In the genomic region with DNA sequence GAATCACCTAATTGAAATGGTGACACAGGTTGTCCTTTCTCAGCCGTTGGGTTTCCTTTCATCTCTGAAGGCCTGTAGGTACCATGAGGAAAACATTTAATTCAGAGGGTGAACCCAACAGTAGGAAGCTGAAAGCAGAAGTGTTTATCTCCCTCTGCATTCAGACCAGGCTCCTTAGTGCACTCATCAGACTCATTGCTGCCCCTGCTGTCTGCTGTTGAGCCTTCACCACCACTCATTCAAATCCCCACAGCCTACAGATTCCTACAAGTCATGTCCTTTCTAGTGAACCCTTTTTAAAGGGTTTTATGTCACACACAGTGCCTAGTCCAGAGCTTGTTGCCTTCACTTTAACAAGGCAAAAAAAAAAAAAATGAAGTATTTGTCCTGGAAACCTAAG, we compare ENCODE assay signal across 8 cellular contexts. TPM values are rescaled to one million over a fixed set of nuclear protein-coding genes. Genes with fewer than 3 reads are reported as not detected.
DNase-seq lines count a peak whose midpoint lies in the region; ATAC-seq and TF ChIP-seq lines count a peak whose summit lies in the region.

No MANE protein-coding gene starts in this region.

- peak; percentile 39 for TF ChIP-seq CTCF in left ventricle myocardium inferior (IDR thresholded peaks at IDR 0.05; ENCODE audit: borderline replicate concordance)
- peak; percentile 21; the same call in 1 of the 2 replicates for TF ChIP-seq CTCF in WTC11 (IDR thresholded peaks at IDR 0.05)
- TF ChIP-seq CTCF in type B pancreatic cell (conservative IDR thresholded peaks at IDR 0.05) = peak; percentile 61

- H3K4me1 ChIP-seq in left ventricle myocardium inferior = no peaks in the 10 kb centered on the region

- DNase-seq in left ventricle myocardium inferior (no peak), Right ventricle myocardium inferior (ENCODE audit: missing footprints) (no peak), WTC11 (ENCODE audit: low spot score) (peak; percentile 51), iPS-NIHi11 (ENCODE audit: low spot score) (peak; percentile 68), type B pancreatic cell (ENCODE audit: extremely low spot score, unreplicated experiment) (no peak)

- H3K4me3 ChIP-seq in left ventricle myocardium inferior = no peak overlapping the region

- CTCF ChIA-PET in WTC11 (lab: Charles Lee) = interaction anchor here (1.0 to 1.2 kb wide), 6 partner anchors 16 to 223 kb away, joined by 3 to 7 read pairs (median 3); no protein-coding TSS in a partner anchor

- H3K27me3 Mint-ChIP-seq in WTC11 (ENCODE audit: low read depth) (no peaks in the 10 kb centered on the region), type B pancreatic cell (no peaks in the 10 kb centered on the region)

- POLR2A ChIA-PET in WTC11 (lab: Charles Lee) = no interaction called here

- H3K4me1 Mint-ChIP-seq in WTC11 = 0 out of 2 replicates have a peak, but pooled peaks cover 3% of the 10 kb centered on the region
- H3K4me1 Mint-ChIP-seq in type B pancreatic cell (ENCODE audit: unreplicated experiment) = peaks cover 20% of the 10 kb centered on the region

- TF ChIP-seq RAD21 in Ishikawa (IDR thresholded peaks at IDR 0.05; ENCODE audit: low read depth) = peak; percentile 16; the same call in 1 of the 2 replicates

- H3K27ac Mint-ChIP-seq in WTC11 (no peak overlapping the region), type B pancreatic cell (no peak overlapping the region)

- H3K4me3 Mint-ChIP-seq in WTC11 (no peak overlapping the region), type B pancreatic cell (no peak overlapping the region)

- intact Hi-C loops in left ventricle myocardium inferior (cut with micrococcal nuclease) = no loop called here
- intact Hi-C loops in Right ventricle myocardium inferior (cut with DNase I) = no loop called here

- H3K36me3 Mint-ChIP-seq in WTC11 (peaks cover 8% of the 10 kb centered on the region), type B pancreatic cell (peaks cover 20% of the 10 kb centered on the region)

- no peak for TF ChIP-seq EP300 in Ishikawa (IDR thresholded peaks at IDR 0.05; ENCODE audit: borderline replicate concordance)

- H3K27me3 ChIP-seq in left ventricle myocardium inferior (ENCODE audit: low read depth) = no peaks in the 10 kb centered on the region

- no peaks in the 10 kb centered on the region for H3K9me3 ChIP-seq in left ventricle myocardium inferior (replicated peaks)

- no peak overlapping the region for H3K27ac ChIP-seq in left ventricle myocardium inferior (replicated peaks)

- ATAC-seq in Right ventricle myocardium inferior (no peak), GM21825 (IDR thresholded peaks at IDR 0.05; ENCODE audit: unreplicated experiment) (peak; percentile 98), WTC11 (peak; percentile 100), GM18520 (IDR thresholded peaks at IDR 0.05; ENCODE audit: unreplicated experiment) (no peak)

- H3K9me3 Mint-ChIP-seq in WTC11 (no peaks in the 10 kb centered on the region), type B pancreatic cell (no peaks in the 10 kb centered on the region)

- peaks cover 47% of the 10 kb centered on the region for H3K36me3 ChIP-seq in left ventricle myocardium inferior

TF ChIP-seq in Ishikawa, 13 proteins besides CTCF, POLR2A, EP300 and RAD21 (continues in another document):
- TF ChIP-seq TCF12 (IDR thresholded peaks at IDR 0.05; ENCODE audit: low read depth) = no peak
- TF ChIP-seq USF1 (IDR thresholded peaks at IDR 0.05) = no peak
- no peak for TF ChIP-seq NFIC (IDR thresholded peaks at IDR 0.05)
- TF ChIP-seq CEBPB (IDR thresholded peaks at IDR 0.05) = no peak
- no peak for TF ChIP-seq YY1 (IDR thresholded peaks at IDR 0.05; ENCODE audit: low read depth)
- no peak for TF ChIP-seq REST (IDR thresholded peaks at IDR 0.05; ENCODE audit: low read depth)
- TF ChIP-seq CREB1 (IDR thresholded peaks at IDR 0.05; ENCODE audit: low read depth) = no peak
- no peak for TF ChIP-seq ZBTB7A (IDR thresholded peaks at IDR 0.05; ENCODE audit: low read depth)

TF ChIP-seq in WTC11, 78 proteins besides CTCF, POLR2A, EP300 and RAD21 (continues in another document):
- TF ChIP-seq ZNF416 (CRISPR knock-in tag; IDR thresholded peaks at IDR 0.05) (no peak), TEAD4 (CRISPR knock-in tag; IDR thresholded peaks at IDR 0.05) (no peak), TP53 (CRISPR knock-in tag; IDR thresholded peaks at IDR 0.05) (no peak), ZNF425 (CRISPR knock-in tag; conservative IDR thresholded peaks at IDR 0.05) (no peak), STAT6 (CRISPR knock-in tag; conservative IDR thresholded peaks at IDR 0.05; ENCODE audit: low read depth) (no peak), ATF1 (CRISPR knock-in tag; IDR thresholded peaks at IDR 0.05) (no peak), ZSCAN18 (CRISPR knock-in tag; IDR thresholded peaks at IDR 0.05) (no peak), SP1 (CRISPR knock-in tag; conservative IDR thresholded peaks at IDR 0.05) (no peak), FOXJ3 (CRISPR knock-in tag; IDR thresholded peaks at IDR 0.05; ENCODE audit: borderline replicate concordance) (no peak)
- TF ChIP-seq, protein P1, sequence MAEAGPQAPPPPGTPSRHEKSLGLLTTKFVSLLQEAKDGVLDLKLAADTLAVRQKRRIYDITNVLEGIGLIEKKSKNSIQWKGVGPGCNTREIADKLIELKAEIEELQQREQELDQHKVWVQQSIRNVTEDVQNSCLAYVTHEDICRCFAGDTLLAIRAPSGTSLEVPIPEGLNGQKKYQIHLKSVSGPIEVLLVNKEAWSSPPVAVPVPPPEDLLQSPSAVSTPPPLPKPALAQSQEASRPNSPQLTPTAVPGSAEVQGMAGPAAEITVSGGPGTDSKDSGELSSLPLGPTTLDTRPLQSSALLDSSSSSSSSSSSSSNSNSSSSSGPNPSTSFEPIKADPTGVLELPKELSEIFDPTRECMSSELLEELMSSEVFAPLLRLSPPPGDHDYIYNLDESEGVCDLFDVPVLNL (CRISPR knock-in tag; IDR thresholded peaks at IDR 0.05; ENCODE audit: borderline replicate concordance, low read depth) = no peak

RNA-seq across cellular contexts. Expression of gene WDR48, which starts 13.4 kb away (rescaled TPM):
- 33.6 TPM for total RNA-seq in left ventricle myocardium inferior
- total RNA-seq in Right ventricle myocardium inferior = 28.9 TPM
- total RNA-seq in WTC11 (2021) = 35.5 to 40.9 TPM (median 40.9 TPM) in 3 replicates
- total RNA-seq in type B pancreatic cell (ENCODE audit: low replicate concordance) = 45.0 and 61.4 TPM in 2 replicates

RNA-seq across cellular contexts. Expression of gene SCN11A, which starts 13.5 kb away (rescaled TPM):
- total RNA-seq in left ventricle myocardium inferior (0.05 TPM), Right ventricle myocardium inferior (0.08 TPM), WTC11 (2021) (0.13 to 0.27 TPM (median 0.25 TPM) in 3 replicates), type B pancreatic cell (ENCODE audit: low replicate concordance) (0.21 and 1.4 TPM in 2 replicates)

RNA-seq across cellular contexts. Expression of gene GORASP1, which starts 42.2 kb away (rescaled TPM):
- total RNA-seq in left ventricle myocardium inferior (54.0 TPM), Right ventricle myocardium inferior (45.6 TPM), WTC11 (2021) (44.6 to 50.7 TPM (median 47.4 TPM) in 3 replicates), type B pancreatic cell (ENCODE audit: low replicate concordance) (76.5 and 98.4 TPM in 2 replicates)

RNA-seq across cellular contexts. Expression of gene TTC21A, which starts 42.3 kb away (rescaled TPM):
- total RNA-seq in left ventricle myocardium inferior = 2.1 TPM
- 1.2 TPM for total RNA-seq in Right ventricle myocardium inferior
- 3.8 to 4.6 TPM (median 4.4 TPM) in 3 replicates for total RNA-seq in WTC11 (2021)
- total RNA-seq in type B pancreatic cell (ENCODE audit: low replicate concordance) = 9.8 and 10.3 TPM in 2 replicates

Comparison
In these comparisons a context has a peak if more than half of its experiments do, and no peak if none do; other contexts are left out.
1. DNase-seq: peak in WTC11 (single experiment) and iPS-NIHi11 (single experiment); none in left ventricle myocardium inferior (single experiment), Right ventricle myocardium inferior (single experiment) and type B pancreatic cell (single experiment).
2. ATAC-seq: peak in GM21825 (single experiment) and WTC11 (single experiment); none in Right ventricle myocardium inferior (single experiment) and GM18520 (single experiment).
3. Peak in every context shown above with its lines, with median percentiles within 50 percentile points of each other: CTCF ChIP-seq.